ENCODE assay signal across 31 cellular contexts in genomic region chr6:3512832-3513231, GRCh38.
"Had no signal": no experiment of that assay in that cellular context is flagged by ENCODE, and none has a peak within 500 bp of the region (broad histone marks: within the 10 kb centered on the region; RNA-seq: fewer than 3 reads in every experiment).

No MANE protein-coding gene starts in this region.

- H3K36me3 ChIP-seq: brain microvascular endothelial cell, esophagus muscularis mucosa, gastrocnemius medialis, heart left ventricle, WERI-Rb-1 had no signal

- ATAC-seq: activated CD4-positive, CD25-positive, alpha-beta regulatory T cell treated with anti-CD3 and anti-CD28 coated beads, Interleukin-2, amount 50 U/mL, for 24 hours; activated CD8-positive, alpha-beta T cell treated with anti-CD3 and anti-CD28 coated beads for 36 hours; activated T-cell treated with anti-CD3 and anti-CD28 coated beads, Interleukin-2, amount 50 U/mL, for 4 hours; activated T-helper 17 cell treated with anti-CD3 and anti-CD28 coated beads, Interleukin-2, amount 50 U/mL, for 72 hours; effector memory CD8-positive, alpha-beta T cell; foreskin keratinocyte; gastrocnemius medialis; heart left ventricle had no signal

- FAIRE-seq: astrocyte, colon had no signal

- H3K27ac ChIP-seq: brain microvascular endothelial cell, esophagus muscularis mucosa, foreskin keratinocyte, gastrocnemius medialis, heart left ventricle, WERI-Rb-1 had no signal

- DNase-seq: activated B cell treated with CpG ODN at 0.5 μM for 24 hours; activated CD4-positive, alpha-beta T cell treated with anti-CD3 and anti-CD28 coated beads for 48 hours; activated CD4-positive, alpha-beta T cell treated with anti-CD3 and anti-CD28 coated beads, Interleukin-2, amount 50 U/mL, for 1 hour; activated CD4-positive, alpha-beta T cell treated with anti-CD3 and anti-CD28 coated beads, Interleukin-2, amount 50 U/mL, for 48 hours; activated CD8-positive, alpha-beta memory T cell treated with anti-CD3 and anti-CD28 coated beads for 24 hours; activated CD8-positive, alpha-beta T cell treated with anti-CD3 and anti-CD28 coated beads for 36 hours; activated effector memory CD4-positive, alpha-beta T cell treated with Interleukin-2 at 50 U/mL for 16 hours; activated gamma-delta T cell treated with Interleukin-2 at 50 U/mL for 16 hours; activated naive CD4-positive, alpha-beta T cell treated with anti-CD3 and anti-CD28 coated beads, Interleukin-2, amount 50 U/mL, for 16 hours; activated naive CD4-positive, alpha-beta T cell treated with Interleukin-2 at 50 U/mL for 16 hours; activated T-cell treated with anti-CD3 and anti-CD28 coated beads, Interleukin-2, amount 50 U/mL, for 4 hours; amniotic stem cell; anterior cingulate cortex; brain microvascular endothelial cell; caudate nucleus; cortex of kidney; dermis blood vessel endothelial cell; effector CD4-positive, alpha-beta T cell; effector memory CD8-positive, alpha-beta T cell; erythroblast; foreskin keratinocyte; gastrocnemius medialis; glutamatergic neuron; heart left ventricle; T-helper 9 cell; WERI-Rb-1 had no signal

- H3K27me3 ChIP-seq: brain microvascular endothelial cell, esophagus muscularis mucosa, foreskin keratinocyte, gastrocnemius medialis had no signal

- H3K4me1 ChIP-seq: esophagus muscularis mucosa, gastrocnemius medialis had no signal

- H3K4me3 ChIP-seq: esophagus muscularis mucosa, gastrocnemius medialis, heart left ventricle had no signal

- H3K9me3 ChIP-seq: esophagus muscularis mucosa, gastrocnemius medialis, heart left ventricle had no signal
